27 cellular contexts compared by ENCODE assay signal in the genomic region with DNA sequence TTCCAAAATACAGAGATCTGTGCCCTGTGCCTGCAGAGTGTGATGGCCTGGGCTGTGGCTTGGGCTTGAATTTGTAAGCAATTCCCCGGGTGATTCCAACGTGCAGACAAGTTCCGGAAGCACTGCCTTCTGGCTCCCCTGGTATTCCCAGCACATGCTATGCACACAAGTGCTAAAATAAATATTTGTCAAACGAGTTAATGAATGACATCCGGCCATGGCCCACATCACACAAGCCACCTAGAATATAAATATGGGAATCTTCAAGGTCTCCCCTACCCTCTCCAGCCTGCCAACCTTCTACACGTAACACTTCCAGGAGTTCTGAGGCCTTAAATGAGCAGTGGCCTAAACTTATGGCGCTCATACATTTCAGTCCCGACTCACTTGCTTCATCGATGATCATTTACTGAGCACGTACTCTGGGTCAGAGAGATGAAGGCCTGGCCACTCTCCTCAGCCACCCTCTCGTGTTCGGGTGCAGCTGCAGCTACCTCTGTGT. TPM values are rescaled to one million over a fixed set of nuclear protein-coding genes. Genes with fewer than 3 reads are reported as not detected.
DNase-seq lines count a peak whose midpoint lies in the region; ATAC-seq and TF ChIP-seq lines count a peak whose summit lies in the region.
"Had no signal": no experiment of that assay in that cellular context is flagged by ENCODE, and none has a peak within 500 bp of the region (broad histone marks: within the 10 kb centered on the region; RNA-seq: fewer than 3 reads in every experiment).

No MANE protein-coding gene starts in this region.

- ATAC-seq in mucosa of descending colon: peak; percentile 83
- ATAC-seq: activated T-helper 17 cell treated with anti-CD3 and anti-CD28 coated beads, Interleukin-2, amount 50 U/mL, for 72 hours; gastrocnemius medialis; PC-3; psoas muscle had no signal

- intact Hi-C loops in colonic mucosa (cut with DNase I) (no loop called here), mucosa of descending colon (cut with DNase I, micrococcal nuclease) (no loop called here), thyroid gland (cut with DNase I) (no loop called here)

- no peak overlapping the region for H3K4me3 ChIP-seq in colonic mucosa
- H3K4me3 ChIP-seq in mucosa of descending colon: no peak overlapping the region
- no peak overlapping the region for H3K4me3 ChIP-seq in thyroid gland (replicated peaks in 1 of 3)
- H3K4me3 ChIP-seq: gastrocnemius medialis, psoas muscle, sigmoid colon had no signal

- H3K4me1 ChIP-seq in colonic mucosa: no peaks in the 10 kb centered on the region
- H3K4me1 ChIP-seq in mucosa of descending colon (ENCODE audit: low read depth): peaks cover 9% of the 10 kb centered on the region
- peaks cover 61 to 66% of the 10 kb centered on the region in 2 donors for H3K4me1 ChIP-seq in thyroid gland
- H3K4me1 ChIP-seq: gastrocnemius medialis, psoas muscle, sigmoid colon had no signal

- H3K9ac ChIP-seq in colonic mucosa (ENCODE audit: low read depth in 2 of 2, low read length in 2 of 2): no peak overlapping the region
- H3K9ac ChIP-seq: SK-N-SH had no signal

- H3K27ac ChIP-seq in colonic mucosa (no peak overlapping the region), thyroid gland (peak overlapping the region; percentile 46 to 94 (median 86))
- H3K27ac ChIP-seq: C4-2B, gastrocnemius medialis, psoas muscle, sigmoid colon had no signal

- WGBS in thyroid gland, 2 donors: 87 to 94% methylated on average over 12 of the region's 12 CpGs

- H3K9me3 ChIP-seq in colonic mucosa (no peaks in the 10 kb centered on the region), mucosa of descending colon (no peaks in the 10 kb centered on the region), thyroid gland (no peaks in the 10 kb centered on the region)
- H3K9me3 ChIP-seq: gastrocnemius medialis, psoas muscle, sigmoid colon, SK-N-SH had no signal

- no peaks in the 10 kb centered on the region for H3K36me3 ChIP-seq in colonic mucosa
- no peaks in the 10 kb centered on the region for H3K36me3 ChIP-seq in mucosa of descending colon (ENCODE audit: low read depth)
- H3K36me3 ChIP-seq in thyroid gland: peaks cover 7 to 8% of the 10 kb centered on the region in 2 donors

- TF ChIP-seq POLR2A in thyroid gland (IDR thresholded peaks at IDR 0.05): no peak

- no peaks in the 10 kb centered on the region for H3K27me3 ChIP-seq in colonic mucosa
- no peaks in the 10 kb centered on the region for H3K27me3 ChIP-seq in thyroid gland
- H3K27me3 ChIP-seq: gastrocnemius medialis, sigmoid colon had no signal

- DNase-seq in NCI-H510A treated with DMSO at 0.1 percent for 48 hours (lab: John Stamatoyannopoulos, UW): peak; percentile 23
- DNase-seq in NCI-H510A (lab: John Stamatoyannopoulos, UW): no peak
- DNase-seq in colonic mucosa: peak; percentile 42
- peak in 1 of 3 donors; percentile 31 for DNase-seq in mucosa of descending colon
- no peak for DNase-seq in thyroid gland
- no peak for DNase-seq in medulla oblongata (ENCODE audit: extremely low spot score)
- no peak for DNase-seq in NCI-H526 (lab: John Stamatoyannopoulos, UW)
- no peak for DNase-seq in DMS 273 (lab: John Stamatoyannopoulos, UW; ENCODE audit: unreplicated experiment)
- DNase-seq: 8988T; activated B cell treated with CpG ODN at 0.5 μM for 24 hours; amniotic stem cell; Calu3; gastrocnemius medialis; GOT3; HFFc6; mesendoderm; NCI-H1092; NCI-H1694; NCI-H2171; NCI-H524; PC-3; psoas muscle; sigmoid colon; SK-N-SH; stimulated activated CD4-positive, alpha-beta T cell treated with anti-CD3 and anti-CD28 coated beads, Interleukin-4, amount 100 ng/mL, for 1 hour had no signal

- no peak for TF ChIP-seq CTCF in colonic mucosa (IDR thresholded peaks at IDR 0.05)
- TF ChIP-seq CTCF in mucosa of descending colon (IDR thresholded peaks at IDR 0.05): no peak
- TF ChIP-seq CTCF in thyroid gland (IDR thresholded peaks at IDR 0.05): no peak

RNA-seq across cellular contexts. Expression of a gene that starts 21.3 kb away (rescaled TPM):
- 10 to 100 TPM; 51.4 to 54.6 TPM for total RNA-seq in colonic mucosa
- 10 to 100 TPM; 53.3 to 63.7 (median 55.4) TPM for total RNA-seq in mucosa of descending colon
- 100 to 1,000 TPM in 3 of 4 donors, 10 to 100 TPM in 1; 99.3 to 150 (median 119) TPM for total RNA-seq in thyroid gland

Comparison
In these comparisons a context has a peak if more than half of its experiments do, and no peak if none do; other contexts are left out.
1. DNase-seq: peak in NCI-H510A treated with DMSO at 0.1 percent for 48 hours (single experiment) and colonic mucosa (single experiment); none in NCI-H510A (single experiment), thyroid gland (0 of 2), medulla oblongata (single experiment), NCI-H526 (0 of 2) and DMS 273 (single experiment).